In the genomic region with DNA sequence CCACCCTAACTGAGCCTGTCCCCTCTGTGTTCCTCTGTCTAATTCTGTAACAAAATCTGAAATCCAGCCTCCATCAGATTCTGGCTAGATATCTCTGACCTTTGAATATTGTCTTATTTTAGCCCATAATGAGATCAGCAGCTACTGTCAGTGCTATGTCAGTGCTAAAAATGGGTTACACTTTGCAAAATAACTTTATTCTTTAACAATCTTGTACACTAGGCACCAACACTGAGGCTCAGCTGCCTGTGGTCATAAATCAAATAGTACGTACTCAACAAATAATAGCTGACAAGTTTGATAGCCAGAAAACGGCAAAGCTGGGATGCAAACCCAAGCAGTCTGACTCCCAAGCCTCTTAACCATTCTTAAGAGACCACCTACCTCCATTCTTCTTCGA, we compare ENCODE assay signal across 16 cellular contexts. TPM values are rescaled to one million over a fixed set of nuclear protein-coding genes. Genes with fewer than 3 reads are reported as not detected.
DNase-seq lines count a peak whose midpoint lies in the region; ATAC-seq and TF ChIP-seq lines count a peak whose summit lies in the region.
"Had no signal": no experiment of that assay in that cellular context is flagged by ENCODE, and none has a peak within 500 bp of the region (broad histone marks: within the 10 kb centered on the region; RNA-seq: fewer than 3 reads in every experiment).

No MANE protein-coding gene starts in this region.

- H3K4me3 Mint-ChIP-seq in activated naive CD8-positive, alpha-beta T cell treated with anti-CD3 and anti-CD28 coated beads for 36 hours: no peak overlapping the region
- H3K4me3 Mint-ChIP-seq: central memory CD8-positive, alpha-beta T cell had no signal

- no peaks in the 10 kb centered on the region for H3K27me3 Mint-ChIP-seq in activated naive CD8-positive, alpha-beta T cell treated with anti-CD3 and anti-CD28 coated beads for 36 hours
- H3K27me3 Mint-ChIP-seq: central memory CD8-positive, alpha-beta T cell had no signal

- H3K27ac Mint-ChIP-seq in activated naive CD4-positive, alpha-beta T cell treated with anti-CD3 and anti-CD28 coated beads, Interleukin-2, amount 50 U/mL, for 72 hours: peak overlapping the region; percentile 15 to 67
- H3K27ac Mint-ChIP-seq in activated naive CD8-positive, alpha-beta T cell treated with anti-CD3 and anti-CD28 coated beads for 36 hours: peak overlapping the region; percentile 35

- H3K4me1 ChIP-seq in vagina (peaks cover 35% of the 10 kb centered on the region), SJCRH30 (no peaks in the 10 kb centered on the region)

- H3K4me1 Mint-ChIP-seq in activated naive CD8-positive, alpha-beta T cell treated with anti-CD3 and anti-CD28 coated beads for 36 hours: peaks cover 26% of the 10 kb centered on the region

- no peak for ATAC-seq in activated naive CD4-positive, alpha-beta T cell treated with anti-CD3 and anti-CD28 coated beads, Interleukin-2, amount 50 U/mL, for 72 hours
- ATAC-seq: mucosa of descending colon, upper lobe of right lung had no signal

- intact Hi-C loops in vagina (cut with DNase I): no loop called here

- no peaks in the 10 kb centered on the region for H3K9me3 ChIP-seq in vagina
- H3K9me3 ChIP-seq in SJCRH30 (replicated peaks): no peaks in the 10 kb centered on the region
- H3K9me3 ChIP-seq: mucosa of descending colon, upper lobe of right lung had no signal

- TF ChIP-seq POLR2A in vagina (IDR thresholded peaks at IDR 0.05): no peak

- H3K9me3 Mint-ChIP-seq in activated naive CD4-positive, alpha-beta T cell treated with anti-CD3 and anti-CD28 coated beads, Interleukin-2, amount 50 U/mL, for 72 hours: no peaks in the 10 kb centered on the region
- no peaks in the 10 kb centered on the region for H3K9me3 Mint-ChIP-seq in activated naive CD8-positive, alpha-beta T cell treated with anti-CD3 and anti-CD28 coated beads for 36 hours
- H3K9me3 Mint-ChIP-seq: central memory CD8-positive, alpha-beta T cell had no signal

- no peak for DNase-seq in activated naive CD4-positive, alpha-beta T cell treated with anti-CD3 and anti-CD28 coated beads, Interleukin-2, amount 50 U/mL, for 72 hours (ENCODE audit: low spot score in 2 of 2)
- no peak for DNase-seq in activated naive CD4-positive, alpha-beta T cell (lab: John Stamatoyannopoulos, UW)
- no peak for DNase-seq in activated naive CD8-positive, alpha-beta T cell treated with anti-CD3 and anti-CD28 coated beads for 36 hours
- peak; percentile 55 for DNase-seq in myocyte (ENCODE audit: low read depth)
- no peak for DNase-seq in vagina (ENCODE audit: extremely low spot score in 2 of 2)
- no peak for DNase-seq in 8988T
- DNase-seq in SJCRH30: no peak
- no peak for DNase-seq in dermis blood vessel endothelial cell
- DNase-seq: Calu3; left cardiac atrium; mucosa of descending colon; NCI-H1694 treated with DMSO at 0.1 percent for 48 hours; NK-92 treated with Interleukin-12 subunit alpha and Interleukin-12 subunit beta, amount 100 ng/mL, for 24 hours; small intestine; upper lobe of right lung had no signal

- peaks cover 11 to 31% of the 10 kb centered on the region in 2 donors for H3K36me3 Mint-ChIP-seq in activated naive CD4-positive, alpha-beta T cell treated with anti-CD3 and anti-CD28 coated beads, Interleukin-2, amount 50 U/mL, for 72 hours
- H3K36me3 Mint-ChIP-seq in activated naive CD8-positive, alpha-beta T cell treated with anti-CD3 and anti-CD28 coated beads for 36 hours: peaks cover 36% of the 10 kb centered on the region

- no peak for TF ChIP-seq CTCF in vagina (IDR thresholded peaks at IDR 0.05)

- H3K27me3 ChIP-seq in vagina (no peaks in the 10 kb centered on the region), SJCRH30 (no peaks in the 10 kb centered on the region)
- H3K27me3 ChIP-seq: upper lobe of right lung had no signal

- H3K27ac ChIP-seq in vagina: peak overlapping the region; percentile 88
- no peak overlapping the region for H3K27ac ChIP-seq in SJCRH30
- H3K27ac ChIP-seq: upper lobe of right lung had no signal

- H3K4me3 ChIP-seq in vagina (no peak overlapping the region), SJCRH30 (no peak overlapping the region)
- H3K4me3 ChIP-seq: mucosa of descending colon, upper lobe of right lung had no signal

- H3K36me3 ChIP-seq in vagina: peaks cover 0 to 71% of the 10 kb centered on the region in 2 donors
- H3K36me3 ChIP-seq in SJCRH30: peaks cover 57% of the 10 kb centered on the region

RNA-seq across cellular contexts. Expression of gene TTPAL, which starts 22.1 kb away (rescaled TPM):
- 10 to 100 TPM in 1 of 2 donors, 1 to 10 TPM in 1; 7.5 to 15.4 TPM for total RNA-seq in activated naive CD4-positive, alpha-beta T cell treated with anti-CD3 and anti-CD28 coated beads, Interleukin-2, amount 50 U/mL, for 72 hours
- total RNA-seq in activated naive CD8-positive, alpha-beta T cell treated with anti-CD3 and anti-CD28 coated beads for 36 hours: 10 to 100 TPM; 30.1 to 31.4 TPM
- 4.8 and 7.2 TPM in 2 replicates for total RNA-seq in myocyte
- polyA plus RNA-seq in myocyte (2012): 6.1 TPM
- total RNA-seq in vagina: 16.0 TPM
- 13.3 and 14.1 TPM in 2 replicates for total RNA-seq in SJCRH30 (2014; rRNA removed; shearing (Covaris generic))
- total RNA-seq in dermis blood vessel endothelial cell: 3.4 and 6.3 TPM in 2 replicates

RNA-seq across cellular contexts. Expression of gene SERINC3, which starts 24.1 kb away (rescaled TPM):
- 10 to 100 TPM; 58.2 to 59.8 TPM for total RNA-seq in activated naive CD4-positive, alpha-beta T cell treated with anti-CD3 and anti-CD28 coated beads, Interleukin-2, amount 50 U/mL, for 72 hours
- 10 to 100 TPM; 38.8 to 43.6 TPM for total RNA-seq in activated naive CD8-positive, alpha-beta T cell treated with anti-CD3 and anti-CD28 coated beads for 36 hours
- 82.7 and 96.2 TPM in 2 replicates for total RNA-seq in myocyte
- polyA plus RNA-seq in myocyte (2012): 126 TPM
- total RNA-seq in vagina: 77.3 TPM
- 48.4 and 50.7 TPM in 2 replicates for total RNA-seq in SJCRH30 (2014; rRNA removed; shearing (Covaris generic))
- 108 and 110 TPM in 2 replicates for total RNA-seq in dermis blood vessel endothelial cell
